In the genomic region with DNA sequence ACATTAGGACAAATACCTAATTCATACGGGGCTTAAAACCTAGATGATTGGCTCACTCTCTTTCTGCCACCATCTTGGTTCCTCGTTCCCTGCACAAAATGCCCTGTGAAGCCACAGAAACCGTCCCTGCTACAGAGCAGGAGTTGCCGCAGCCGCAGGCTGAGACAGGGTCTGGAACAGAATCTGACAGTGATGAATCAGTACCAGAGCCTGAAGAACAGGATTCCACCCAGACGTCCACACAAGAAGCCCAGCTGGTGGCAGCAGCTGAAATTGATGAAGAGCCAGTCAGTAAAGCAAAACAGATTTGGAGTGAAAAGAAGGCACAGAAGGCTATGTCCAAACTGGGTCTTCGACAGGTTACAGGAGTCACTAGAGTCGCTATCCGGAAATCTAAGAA, we compare ENCODE assay signal across 1 cellular context.
TF ChIP-seq lines count a peak whose summit lies in the region.

No MANE protein-coding gene starts in this region.

TF ChIP-seq in H1, 55 proteins besides CTCF, POLR2A, EP300 and RAD21 (continued from another document):
- TF ChIP-seq SIN3A (conservative IDR thresholded peaks at IDR 0.05 in 1 of 2, IDR thresholded peaks at IDR 0.05 in 1 of 2; ENCODE audit: low read depth in 1 of 2, low read length in 2 of 2) (no peak), POLR2AphosphoS5 (IDR thresholded peaks at IDR 0.05; ENCODE audit: low read depth, low read length) (no peak), EZH2 (IDR thresholded peaks at IDR 0.05; ENCODE audit: low read depth, low read length, severe bottlenecking) (no peak), EGR1 (IDR thresholded peaks at IDR 0.05; ENCODE audit: borderline replicate concordance, low read depth, low read length) (no peak), TEAD4 (IDR thresholded peaks at IDR 0.05; ENCODE audit: low read depth, low read length) (no peak), RNF2 (IDR thresholded peaks at IDR 0.05; ENCODE audit: borderline replicate concordance, low read depth, low read length, missing control alignments, poor library complexity, severe bottlenecking) (no peak), RXRA (IDR thresholded peaks at IDR 0.05; ENCODE audit: insufficient read depth, low read depth, low read length) (no peak), ASH2L (IDR thresholded peaks at IDR 0.05; ENCODE audit: low read length) (no peak), SP2 (IDR thresholded peaks at IDR 0.05; ENCODE audit: low read length) (no peak), CHD1 (IDR thresholded peaks at IDR 0.05; ENCODE audit: low read depth, low read length) (no peak), FOSL1 (IDR thresholded peaks at IDR 0.05; ENCODE audit: insufficient read depth, low read depth, low read length) (no peak), TAF7 (optimal IDR thresholded peaks at IDR 0.05; ENCODE audit: borderline replicate concordance, low read depth, low read length) (no peak), CHD2 (IDR thresholded peaks at IDR 0.05; ENCODE audit: low read length) (no peak), NANOG (IDR thresholded peaks at IDR 0.05; ENCODE audit: insufficient read depth, low read depth, low read length, poor library complexity, severe bottlenecking) (no peak), JUND (IDR thresholded peaks at IDR 0.05; ENCODE audit: low read length) (no peak)
